In genomic region chr2:27356382-27357181, GRCh38 we compare ENCODE assay signal across 1 cellular context.
TF ChIP-seq lines count a peak whose summit lies in the region.

GTF3C2 (minus strand) TSS chr2:27356764; CDS start chr2:27343554, 13,210 bp downstream.

TF ChIP-seq in K562, 482 proteins besides CTCF, POLR2A, EP300 and RAD21 (continued from another document and continues in another):
- TF ChIP-seq, protein P1, sequence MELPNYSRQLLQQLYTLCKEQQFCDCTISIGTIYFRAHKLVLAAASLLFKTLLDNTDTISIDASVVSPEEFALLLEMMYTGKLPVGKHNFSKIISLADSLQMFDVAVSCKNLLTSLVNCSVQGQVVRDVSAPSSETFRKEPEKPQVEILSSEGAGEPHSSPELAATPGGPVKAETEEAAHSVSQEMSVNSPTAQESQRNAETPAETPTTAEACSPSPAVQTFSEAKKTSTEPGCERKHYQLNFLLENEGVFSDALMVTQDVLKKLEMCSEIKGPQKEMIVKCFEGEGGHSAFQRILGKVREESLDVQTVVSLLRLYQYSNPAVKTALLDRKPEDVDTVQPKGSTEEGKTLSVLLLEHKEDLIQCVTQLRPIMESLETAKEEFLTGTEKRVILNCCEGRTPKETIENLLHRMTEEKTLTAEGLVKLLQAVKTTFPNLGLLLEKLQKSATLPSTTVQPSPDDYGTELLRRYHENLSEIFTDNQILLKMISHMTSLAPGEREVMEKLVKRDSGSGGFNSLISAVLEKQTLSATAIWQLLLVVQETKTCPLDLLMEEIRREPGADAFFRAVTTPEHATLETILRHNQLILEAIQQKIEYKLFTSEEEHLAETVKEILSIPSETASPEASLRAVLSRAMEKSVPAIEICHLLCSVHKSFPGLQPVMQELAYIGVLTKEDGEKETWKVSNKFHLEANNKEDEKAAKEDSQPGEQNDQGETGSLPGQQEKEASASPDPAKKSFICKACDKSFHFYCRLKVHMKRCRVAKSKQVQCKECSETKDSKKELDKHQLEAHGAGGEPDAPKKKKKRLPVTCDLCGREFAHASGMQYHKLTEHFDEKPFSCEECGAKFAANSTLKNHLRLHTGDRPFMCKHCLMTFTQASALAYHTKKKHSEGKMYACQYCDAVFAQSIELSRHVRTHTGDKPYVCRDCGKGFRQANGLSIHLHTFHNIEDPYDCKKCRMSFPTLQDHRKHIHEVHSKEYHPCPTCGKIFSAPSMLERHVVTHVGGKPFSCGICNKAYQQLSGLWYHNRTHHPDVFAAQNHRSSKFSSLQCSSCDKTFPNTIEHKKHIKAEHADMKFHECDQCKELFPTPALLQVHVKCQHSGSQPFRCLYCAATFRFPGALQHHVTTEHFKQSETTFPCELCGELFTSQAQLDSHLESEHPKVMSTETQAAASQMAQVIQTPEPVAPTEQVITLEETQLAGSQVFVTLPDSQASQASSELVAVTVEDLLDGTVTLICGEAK (IDR thresholded peaks at IDR 0.05): peak; percentile 69
- TF ChIP-seq, protein P1 (CRISPR knock-in tag; IDR thresholded peaks at IDR 0.05): no peak
- TF ChIP-seq CREB3L1 (IDR thresholded peaks at IDR 0.05; ENCODE audit: borderline replicate concordance, low read depth): peak; percentile 88
- TF ChIP-seq CXXC5 (CRISPR knock-in tag; IDR thresholded peaks at IDR 0.05): peak; percentile 80
- no peak for TF ChIP-seq FOXA1 (IDR thresholded peaks at IDR 0.05; ENCODE audit: borderline replicate concordance)
- TF ChIP-seq HNRNPUL1 (IDR thresholded peaks at IDR 0.05; ENCODE audit: low read length): no peak
- TF ChIP-seq KAT8 (IDR thresholded peaks at IDR 0.05; ENCODE audit: low read depth): no peak; the same call in 1 of the 2 replicates
- TF ChIP-seq BRCA1 (IDR thresholded peaks at IDR 0.05): no peak
- TF ChIP-seq BRCA1 (CRISPR knock-in tag; IDR thresholded peaks at IDR 0.05): peak; percentile 28; the same call in 1 of the 2 replicates
- no peak for TF ChIP-seq ILF3 (IDR thresholded peaks at IDR 0.05; ENCODE audit: borderline replicate concordance)
- no peak for TF ChIP-seq HOMEZ (CRISPR knock-in tag; IDR thresholded peaks at IDR 0.05)
- TF ChIP-seq CC2D1A (IDR thresholded peaks at IDR 0.05): no peak; the same call in 1 of the 2 replicates
- TF ChIP-seq SAFB2 (IDR thresholded peaks at IDR 0.05; ENCODE audit: borderline replicate concordance, low read depth, low read length, severe bottlenecking): no peak
- TF ChIP-seq ZBED1 (IDR thresholded peaks at IDR 0.05): 0 out of 2 replicates have a peak, but pooled peaks have one; percentile 38
- TF ChIP-seq ZBTB49 (CRISPR knock-in tag; IDR thresholded peaks at IDR 0.05; ENCODE audit: borderline replicate concordance): no peak
- TF ChIP-seq ZFPM2 (CRISPR knock-in tag; IDR thresholded peaks at IDR 0.05): no peak
- TF ChIP-seq ZNF408 (CRISPR knock-in tag; IDR thresholded peaks at IDR 0.05; ENCODE audit: low read depth): no peak
- no peak for TF ChIP-seq MCM5 (IDR thresholded peaks at IDR 0.05; ENCODE audit: low read depth)
- peak; percentile 63 for TF ChIP-seq GMEB1 (CRISPR knock-in tag; IDR thresholded peaks at IDR 0.05)
- no peak for TF ChIP-seq ZNF507 (tag; conservative IDR thresholded peaks at IDR 0.05)
- TF ChIP-seq ZBTB9 (CRISPR knock-in tag; IDR thresholded peaks at IDR 0.05): no peak
- TF ChIP-seq, protein P2, sequence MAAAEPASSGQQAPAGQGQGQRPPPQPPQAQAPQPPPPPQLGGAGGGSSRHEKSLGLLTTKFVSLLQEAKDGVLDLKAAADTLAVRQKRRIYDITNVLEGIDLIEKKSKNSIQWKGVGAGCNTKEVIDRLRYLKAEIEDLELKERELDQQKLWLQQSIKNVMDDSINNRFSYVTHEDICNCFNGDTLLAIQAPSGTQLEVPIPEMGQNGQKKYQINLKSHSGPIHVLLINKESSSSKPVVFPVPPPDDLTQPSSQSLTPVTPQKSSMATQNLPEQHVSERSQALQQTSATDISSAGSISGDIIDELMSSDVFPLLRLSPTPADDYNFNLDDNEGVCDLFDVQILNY (CRISPR knock-in tag; IDR thresholded peaks at IDR 0.05): peak; percentile 75
- TF ChIP-seq ZNF699 (CRISPR knock-in tag; IDR thresholded peaks at IDR 0.05; ENCODE audit: insufficient replicate concordance): no peak
- peak; percentile 43; the same call in 1 of the 2 replicates for TF ChIP-seq SMARCE1 (IDR thresholded peaks at IDR 0.05)
- TF ChIP-seq, protein P3, sequence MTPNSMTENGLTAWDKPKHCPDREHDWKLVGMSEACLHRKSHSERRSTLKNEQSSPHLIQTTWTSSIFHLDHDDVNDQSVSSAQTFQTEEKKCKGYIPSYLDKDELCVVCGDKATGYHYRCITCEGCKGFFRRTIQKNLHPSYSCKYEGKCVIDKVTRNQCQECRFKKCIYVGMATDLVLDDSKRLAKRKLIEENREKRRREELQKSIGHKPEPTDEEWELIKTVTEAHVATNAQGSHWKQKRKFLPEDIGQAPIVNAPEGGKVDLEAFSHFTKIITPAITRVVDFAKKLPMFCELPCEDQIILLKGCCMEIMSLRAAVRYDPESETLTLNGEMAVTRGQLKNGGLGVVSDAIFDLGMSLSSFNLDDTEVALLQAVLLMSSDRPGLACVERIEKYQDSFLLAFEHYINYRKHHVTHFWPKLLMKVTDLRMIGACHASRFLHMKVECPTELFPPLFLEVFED (CRISPR knock-in tag; conservative IDR thresholded peaks at IDR 0.05): no peak
- no peak; the same call in 1 of the 2 replicates for TF ChIP-seq STAT5A (IDR thresholded peaks at IDR 0.05; ENCODE audit: borderline replicate concordance, low read length)
- TF ChIP-seq PPARD (CRISPR knock-in tag; IDR thresholded peaks at IDR 0.05): no peak
- peak; percentile 75; the same call in 1 of the 2 replicates for TF ChIP-seq SRSF3 (IDR thresholded peaks at IDR 0.05; ENCODE audit: insufficient read depth, low read length)
- peak; percentile 48 for TF ChIP-seq POLR2AphosphoS5 (IDR thresholded peaks at IDR 0.05; ENCODE audit: control insufficient read depth, insufficient read depth, low read depth, low read length)
- no peak for TF ChIP-seq ZNF224 (CRISPR knock-in tag; IDR thresholded peaks at IDR 0.05)
- TF ChIP-seq TCF15 (CRISPR knock-in tag; IDR thresholded peaks at IDR 0.05): no peak
- TF ChIP-seq, protein P4, sequence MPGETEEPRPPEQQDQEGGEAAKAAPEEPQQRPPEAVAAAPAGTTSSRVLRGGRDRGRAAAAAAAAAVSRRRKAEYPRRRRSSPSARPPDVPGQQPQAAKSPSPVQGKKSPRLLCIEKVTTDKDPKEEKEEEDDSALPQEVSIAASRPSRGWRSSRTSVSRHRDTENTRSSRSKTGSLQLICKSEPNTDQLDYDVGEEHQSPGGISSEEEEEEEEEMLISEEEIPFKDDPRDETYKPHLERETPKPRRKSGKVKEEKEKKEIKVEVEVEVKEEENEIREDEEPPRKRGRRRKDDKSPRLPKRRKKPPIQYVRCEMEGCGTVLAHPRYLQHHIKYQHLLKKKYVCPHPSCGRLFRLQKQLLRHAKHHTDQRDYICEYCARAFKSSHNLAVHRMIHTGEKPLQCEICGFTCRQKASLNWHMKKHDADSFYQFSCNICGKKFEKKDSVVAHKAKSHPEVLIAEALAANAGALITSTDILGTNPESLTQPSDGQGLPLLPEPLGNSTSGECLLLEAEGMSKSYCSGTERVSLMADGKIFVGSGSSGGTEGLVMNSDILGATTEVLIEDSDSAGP (CRISPR knock-in tag; IDR thresholded peaks at IDR 0.05): no peak
- no peak for TF ChIP-seq MEF2D (tag; conservative IDR thresholded peaks at IDR 0.05; ENCODE audit: low read depth)
- no peak for TF ChIP-seq RBM15 (IDR thresholded peaks at IDR 0.05; ENCODE audit: insufficient read depth, low read length)
